In genomic region chr16:82655315-82655714, GRCh38 we compare ENCODE assay signal across 9 cellular contexts. TPM values are rescaled to one million over a fixed set of nuclear protein-coding genes. Genes with fewer than 3 reads are reported as not detected.
DNase-seq lines count a peak whose midpoint lies in the region; ATAC-seq and TF ChIP-seq lines count a peak whose summit lies in the region.
"Had no signal": no experiment of that assay in that cellular context is flagged by ENCODE, and none has a peak within 500 bp of the region (broad histone marks: within the 10 kb centered on the region; RNA-seq: fewer than 3 reads in every experiment).

No MANE protein-coding gene starts in this region.

- no peak for TF ChIP-seq POLR2A in esophagus muscularis mucosa (IDR thresholded peaks at IDR 0.05; ENCODE audit: low read depth)

- TF ChIP-seq EP300 in esophagus muscularis mucosa (IDR thresholded peaks at IDR 0.05), result no peak

- peak; percentile 25 for ATAC-seq in GM21786 (IDR thresholded peaks at IDR 0.05; ENCODE audit: unreplicated experiment)
- ATAC-seq in central memory CD8-positive, alpha-beta T cell (replicated peaks; ENCODE audit: extremely low read depth, poor library complexity, severe bottlenecking), result peak; percentile 83

- H3K36me3 Mint-ChIP-seq in central memory CD8-positive, alpha-beta T cell (ENCODE audit: insufficient read depth), result peaks cover 5% of the 10 kb centered on the region

- H3K36me3 ChIP-seq in skeletal muscle tissue (ENCODE audit: control insufficient read depth in 3 of 3, insufficient read depth in 3 of 3, low read length in 3 of 3) (no peaks in the 10 kb centered on the region), esophagus muscularis mucosa (no peaks in the 10 kb centered on the region)

- H3K9ac ChIP-seq in skeletal muscle tissue (ENCODE audit: low read depth in 1 of 3, low read length in 3 of 3), result peak overlapping the region in 1 of 3 donors; percentile 16

- H3K27me3 Mint-ChIP-seq in central memory CD8-positive, alpha-beta T cell, result no peaks in the 10 kb centered on the region

- H3K4me1 Mint-ChIP-seq in central memory CD8-positive, alpha-beta T cell, result peaks cover 84% of the 10 kb centered on the region

- peak; percentile 33 to 99 (median 72) for DNase-seq in T-helper 2 cell
- DNase-seq in central memory CD8-positive, alpha-beta T cell (ENCODE audit: low spot score in 2 of 2), result peak; percentile 46 to 82
- no peak for DNase-seq in NCI-H2171 treated with DMSO at 0.1 percent for 48 hours (lab: John Stamatoyannopoulos, UW)
- no peak for DNase-seq in hippocampal formation (lab: John Stamatoyannopoulos, UW)
- no peak for DNase-seq in esophagus muscularis mucosa (ENCODE audit: extremely low spot score)
- no peak for DNase-seq in posterior vena cava (ENCODE audit: low spot score)

- H3K27ac Mint-ChIP-seq in central memory CD8-positive, alpha-beta T cell (ENCODE audit: low read depth), result peak overlapping the region; percentile 97

- no peaks in the 10 kb centered on the region for H3K9me3 ChIP-seq in skeletal muscle tissue (ENCODE audit: control insufficient read depth in 3 of 3, low read length in 3 of 3)
- no peaks in the 10 kb centered on the region for H3K9me3 ChIP-seq in esophagus muscularis mucosa

- intact Hi-C loops in esophagus muscularis mucosa (cut with DNase I), result no loop called here
- intact Hi-C loops in posterior vena cava (cut with DNase I), result no loop called here

- 45% methylated on average over 3 of the region's 3 CpGs for WGBS in esophagus muscularis mucosa

- H3K4me1 ChIP-seq in skeletal muscle tissue (ENCODE audit: control insufficient read depth in 3 of 3, insufficient read depth in 3 of 3, low read length in 3 of 3) (peaks cover 34 to 72% (median 46%) of the 10 kb centered on the region in 3 donors), esophagus muscularis mucosa (peaks cover 8 to 32% (median 10%) of the 10 kb centered on the region in 4 donors)

- H3K4me3 Mint-ChIP-seq in central memory CD8-positive, alpha-beta T cell, result peak overlapping the region; percentile 35

- H3K27ac ChIP-seq in skeletal muscle tissue (ENCODE audit: low read depth, low read length), result peak overlapping the region; percentile 28
- H3K27ac ChIP-seq in esophagus muscularis mucosa (replicated peaks in 1 of 4), result no peak overlapping the region
- H3K27ac ChIP-seq: VCaP had no signal

- no peak overlapping the region for H3K4me3 ChIP-seq in skeletal muscle tissue (ENCODE audit: low read length in 3 of 3)
- no peak overlapping the region for H3K4me3 ChIP-seq in esophagus muscularis mucosa

- no peaks in the 10 kb centered on the region for H3K9me3 Mint-ChIP-seq in central memory CD8-positive, alpha-beta T cell

- H3K27me3 ChIP-seq in skeletal muscle tissue (ENCODE audit: control insufficient read depth in 3 of 3, insufficient read depth in 3 of 3, low read length in 3 of 3) (no peaks in the 10 kb centered on the region), esophagus muscularis mucosa (no peaks in the 10 kb centered on the region)

- no peak for TF ChIP-seq CTCF in esophagus muscularis mucosa (IDR thresholded peaks at IDR 0.05)

RNA-seq across cellular contexts. Expression of gene CDH13, which starts 28.5 kb away (rescaled TPM):
- total RNA-seq in skeletal muscle tissue (20.9 TPM), esophagus muscularis mucosa (10 to 100 TPM in 2 of 4 donors, 1 to 10 TPM in 2; 3.1 to 13.5 (median 8.9) TPM), posterior vena cava (10 to 100 TPM; 32.0 to 81.7 TPM)

Comparison
In these comparisons a context has a peak if more than half of its experiments do, and no peak if none do; other contexts are left out.
1. DNase-seq: peak in T-helper 2 cell (5 of 5) and central memory CD8-positive, alpha-beta T cell (2 of 2); none in NCI-H2171 treated with DMSO at 0.1 percent for 48 hours (single experiment), hippocampal formation (0 of 2), esophagus muscularis mucosa (single experiment) and posterior vena cava (single experiment).